Comparison of ENCODE assay signal across 1 cellular context in genomic region chr6:35047265-35048011, GRCh38.
TF ChIP-seq lines count a peak whose summit lies in the region.

No MANE protein-coding gene starts in this region.

TF ChIP-seq in WTC11, 78 proteins besides CTCF, POLR2A, EP300 and RAD21 (continued from another document):
- no peak for TF ChIP-seq E2F5 (CRISPR knock-in tag; IDR thresholded peaks at IDR 0.05)
